21 cellular contexts compared by ENCODE assay signal in the genomic region with DNA sequence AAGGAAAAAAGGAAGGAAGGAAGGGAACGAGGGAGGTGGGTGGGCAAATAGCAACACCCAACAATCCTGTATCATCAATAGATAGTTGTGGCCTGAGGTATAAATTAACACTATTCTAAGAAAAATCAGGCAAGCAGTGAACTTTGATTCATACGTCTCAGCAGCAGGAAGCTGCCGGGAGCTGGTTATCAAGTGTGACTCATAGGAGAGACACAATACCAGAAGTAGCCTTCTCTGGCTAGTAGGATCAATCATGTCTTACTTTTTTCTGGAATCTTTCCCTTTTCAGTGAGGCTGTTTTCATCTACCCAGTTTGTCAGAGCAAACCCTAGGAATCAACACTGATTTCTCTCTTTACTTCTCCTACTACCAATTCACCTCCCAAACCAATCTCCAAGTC.
DNase-seq lines count a peak whose midpoint lies in the region; TF ChIP-seq lines count a peak whose summit lies in the region.
"Had no signal": no experiment of that assay in that cellular context is flagged by ENCODE, and none has a peak within 500 bp of the region (broad histone marks: within the 10 kb centered on the region; RNA-seq: fewer than 3 reads in every experiment).

No MANE protein-coding gene starts in this region.

- no peak overlapping the region for H3K4me3 ChIP-seq in mesendoderm (ENCODE audit: low read length)
- H3K4me3 ChIP-seq: cardiac muscle cell, GM23338, MG63, stomach had no signal

- H4K8ac ChIP-seq in mesendoderm (ENCODE audit: low read depth, low read length), result no peak overlapping the region

- no peak overlapping the region for H3K9ac ChIP-seq in mesendoderm (ENCODE audit: low read length)

- H2BK120ac ChIP-seq in mesendoderm (ENCODE audit: low read depth, low read length), result no peak overlapping the region

- no peak overlapping the region for H2BK15ac ChIP-seq in mesendoderm (replicated peaks; ENCODE audit: low read depth)

- H3K4me1 Mint-ChIP-seq in activated naive CD4-positive, alpha-beta T cell treated with anti-CD3 and anti-CD28 coated beads, Interleukin-2, amount 10 ng/mL, durations not matched to agents 7 days and 5 days, result no peaks in the 10 kb centered on the region
- peaks cover 8% of the 10 kb centered on the region for H3K4me1 Mint-ChIP-seq in progenitor cell of endocrine pancreas (ENCODE audit: low read depth)
- no peaks in the 10 kb centered on the region for H3K4me1 Mint-ChIP-seq in T-helper 2 cell treated with Interferon-gamma antibody and Interleukin-4, amounts not matched to agents 5 μg/mL and 100 μg/mL, for 36 hours (ENCODE audit: low read depth)
- H3K4me1 Mint-ChIP-seq: GM23338 had no signal

- WGBS in mesendoderm (ENCODE audit: extremely low coverage, insufficient coverage, low lambda C conversion rate), result no CpG with 5 or more reads among the region's 3 CpGs

- no peak overlapping the region for H2AK5ac ChIP-seq in mesendoderm (ENCODE audit: low read length)

- H3K4me2 ChIP-seq in mesendoderm (ENCODE audit: low read length), result no peak overlapping the region
- H3K4me2 ChIP-seq: GM23338 had no signal

- H3K27ac Mint-ChIP-seq in activated naive CD4-positive, alpha-beta T cell treated with anti-CD3 and anti-CD28 coated beads, Interleukin-2, amount 10 ng/mL, durations not matched to agents 7 days and 5 days, result no peak overlapping the region
- H3K27ac Mint-ChIP-seq in progenitor cell of endocrine pancreas, result no peak overlapping the region
- H3K27ac Mint-ChIP-seq in T-helper 2 cell treated with Interferon-gamma antibody and Interleukin-4, amounts not matched to agents 5 μg/mL and 100 μg/mL, for 36 hours, result no peak overlapping the region
- H3K27ac Mint-ChIP-seq: GM23338 had no signal

- H2BK5ac ChIP-seq in mesendoderm (ENCODE audit: low read length), result no peak overlapping the region

- no peaks in the 10 kb centered on the region for H3K36me3 Mint-ChIP-seq in activated naive CD4-positive, alpha-beta T cell treated with anti-CD3 and anti-CD28 coated beads, Interleukin-2, amount 10 ng/mL, durations not matched to agents 7 days and 5 days
- H3K36me3 Mint-ChIP-seq in progenitor cell of endocrine pancreas (ENCODE audit: insufficient read depth), result no peaks in the 10 kb centered on the region
- no peaks in the 10 kb centered on the region for H3K36me3 Mint-ChIP-seq in T-helper 2 cell treated with Interferon-gamma antibody and Interleukin-4, amounts not matched to agents 5 μg/mL and 100 μg/mL, for 36 hours (ENCODE audit: low read depth)

- H3K27me3 ChIP-seq in mesendoderm (ENCODE audit: insufficient read depth, low read length, poor library complexity), result no peaks in the 10 kb centered on the region
- H3K27me3 ChIP-seq: cardiac muscle cell, MG63, stomach had no signal

- no peak overlapping the region for H3K4me3 Mint-ChIP-seq in activated naive CD4-positive, alpha-beta T cell treated with anti-CD3 and anti-CD28 coated beads, Interleukin-2, amount 10 ng/mL, durations not matched to agents 7 days and 5 days
- no peak overlapping the region for H3K4me3 Mint-ChIP-seq in progenitor cell of endocrine pancreas (ENCODE audit: low read depth)
- no peak overlapping the region for H3K4me3 Mint-ChIP-seq in T-helper 2 cell treated with Interferon-gamma antibody and Interleukin-4, amounts not matched to agents 5 μg/mL and 100 μg/mL, for 36 hours
- H3K4me3 Mint-ChIP-seq: GM23338 had no signal

- H3K4me1 ChIP-seq in mesendoderm (ENCODE audit: control insufficient read depth, low read depth, low read length), result peaks cover 14% of the 10 kb centered on the region
- H3K4me1 ChIP-seq: stomach had no signal

- no peaks in the 10 kb centered on the region for H3K9me3 Mint-ChIP-seq in activated naive CD4-positive, alpha-beta T cell treated with anti-CD3 and anti-CD28 coated beads, Interleukin-2, amount 10 ng/mL, durations not matched to agents 7 days and 5 days
- no peaks in the 10 kb centered on the region for H3K9me3 Mint-ChIP-seq in progenitor cell of endocrine pancreas (ENCODE audit: low read depth)
- no peaks in the 10 kb centered on the region for H3K9me3 Mint-ChIP-seq in T-helper 2 cell treated with Interferon-gamma antibody and Interleukin-4, amounts not matched to agents 5 μg/mL and 100 μg/mL, for 36 hours
- H3K9me3 Mint-ChIP-seq: GM23338 had no signal

- no peaks in the 10 kb centered on the region for H3K79me2 ChIP-seq in mesendoderm (ENCODE audit: control insufficient read depth, insufficient read depth, low read length)

- peak; percentile 18 for DNase-seq in AG08396 (ENCODE audit: low spot score)
- DNase-seq in NCI-H226, result peak; percentile 61
- DNase-seq in dermis blood vessel endothelial cell, result peak; percentile 79
- peak; percentile 48 for DNase-seq in mesendoderm
- no peak for DNase-seq in HuH-7 (ENCODE audit: low spot score)
- DNase-seq in activated naive CD4-positive, alpha-beta T cell treated with anti-CD3 and anti-CD28 coated beads, Interleukin-2, amount 10 ng/mL, durations not matched to agents 7 days and 5 days, result no peak
- no peak for DNase-seq in progenitor cell of endocrine pancreas (ENCODE audit: low spot score, unreplicated experiment)
- DNase-seq in T-helper 2 cell treated with Interferon-gamma antibody and Interleukin-4, amounts not matched to agents 5 μg/mL and 100 μg/mL, for 36 hours (ENCODE audit: low spot score), result no peak
- DNase-seq: activated CD4-positive, alpha-beta T cell treated with anti-CD3 and anti-CD28 coated beads for 4 hours; activated CD8-positive, alpha-beta memory T cell treated with anti-CD3 and anti-CD28 coated beads, Interleukin-2, amount 50 U/mL, for 4 hours; activated gamma-delta T cell treated with Interleukin-2 at 50 U/mL for 16 hours; Caco-2; effector CD4-positive, alpha-beta T cell; MG63; NCI-H2029 treated with DMSO at 0.1 percent for 48 hours; NCI-H69; OCI-M1; retina; stomach had no signal

- no peak overlapping the region for H3K4ac ChIP-seq in mesendoderm (ENCODE audit: low read depth, low read length)

- H3K27me3 Mint-ChIP-seq in activated naive CD4-positive, alpha-beta T cell treated with anti-CD3 and anti-CD28 coated beads, Interleukin-2, amount 10 ng/mL, durations not matched to agents 7 days and 5 days, result no peaks in the 10 kb centered on the region
- H3K27me3 Mint-ChIP-seq in progenitor cell of endocrine pancreas, result peaks cover 15% of the 10 kb centered on the region
- H3K27me3 Mint-ChIP-seq in T-helper 2 cell treated with Interferon-gamma antibody and Interleukin-4, amounts not matched to agents 5 μg/mL and 100 μg/mL, for 36 hours (ENCODE audit: low read depth), result no peaks in the 10 kb centered on the region

- no peak overlapping the region for H3K56ac ChIP-seq in mesendoderm (ENCODE audit: low read length)

- H3K36me3 ChIP-seq in mesendoderm (ENCODE audit: control insufficient read depth, insufficient read depth, low read length), result no peaks in the 10 kb centered on the region
- H3K36me3 ChIP-seq: cardiac muscle cell, MG63, stomach had no signal

- H4K5ac ChIP-seq in mesendoderm (ENCODE audit: low read length), result no peak overlapping the region

- no peak overlapping the region for H3K18ac ChIP-seq in mesendoderm (ENCODE audit: low read length)

- CTCF ChIA-PET in activated naive CD4-positive, alpha-beta T cell treated with anti-CD3 and anti-CD28 coated beads, Interleukin-2, amount 10 ng/mL, durations not matched to agents 7 days and 5 days (lab: Charles Lee), result no interaction called here

- H3K23ac ChIP-seq in mesendoderm (ENCODE audit: low read length), result no peak overlapping the region

- no peak for TF ChIP-seq CTCF in progenitor cell of endocrine pancreas (IDR thresholded peaks at IDR 0.05; ENCODE audit: unreplicated experiment)

- no peak overlapping the region for H3K27ac ChIP-seq in mesendoderm (ENCODE audit: low read depth, low read length)
- H3K27ac ChIP-seq: cardiac muscle cell, stomach had no signal

- H3K79me1 ChIP-seq in mesendoderm (ENCODE audit: low read length), result no peaks in the 10 kb centered on the region

Comparison
In these comparisons a context has a peak if more than half of its experiments do, and no peak if none do; other contexts are left out.
1. DNase-seq: peak in AG08396 (single experiment), NCI-H226 (single experiment), dermis blood vessel endothelial cell (single experiment) and mesendoderm (single experiment); none in HuH-7 (single experiment), activated naive CD4-positive, alpha-beta T cell treated with anti-CD3 and anti-CD28 coated beads, Interleukin-2, amount 10 ng/mL, durations not matched to agents 7 days and 5 days (single experiment), progenitor cell of endocrine pancreas (single experiment) and T-helper 2 cell treated with Interferon-gamma antibody and Interleukin-4, amounts not matched to agents 5 μg/mL and 100 μg/mL, for 36 hours (single experiment).